Comparison of ENCODE assay signal across 18 cellular contexts in genomic region chr3:123685780-123686179, GRCh38.
A peak's percentile ranks its signal among the peaks of the same experiment; 100 is the strongest.
DNase-seq lines count a peak whose midpoint lies in the region; ATAC-seq, FAIRE-seq and TF ChIP-seq lines count a peak whose summit lies in the region.
"Had no signal": no experiment of that assay in that cellular context is flagged by ENCODE, and none has a peak within 500 bp of the region (broad histone marks: within the 10 kb centered on the region; RNA-seq: fewer than 3 reads in every experiment).

No MANE protein-coding gene starts in this region.

- H3K9me3 Mint-ChIP-seq in osteocyte (ENCODE audit: unreplicated experiment) = no peaks in the 10 kb centered on the region
- H3K9me3 Mint-ChIP-seq: CD4-positive, alpha-beta memory T cell had no signal

- TF ChIP-seq POLR2A in esophagus muscularis mucosa (IDR thresholded peaks at IDR 0.05; ENCODE audit: low read depth) (no peak), transverse colon (IDR thresholded peaks at IDR 0.05) (no peak)

- H3K9me3 ChIP-seq in esophagus muscularis mucosa (no peaks in the 10 kb centered on the region), transverse colon (no peaks in the 10 kb centered on the region)
- H3K9me3 ChIP-seq: BE2C had no signal

- no peaks in the 10 kb centered on the region for H3K27me3 Mint-ChIP-seq in osteocyte (ENCODE audit: unreplicated experiment)

- in situ Hi-C loops in transverse colon (cut with MboI; ENCODE audit: low pct_ligation_motif_present in 1 of 4, low pct_unique_long_range_greater_than_20kb in 1 of 4, low sequenced_read_pairs in 3 of 4) = no loop called here

- DNase-seq in HTR-8/SVneo (ENCODE audit: insufficient read length, low spot score) = no peak
- no peak for DNase-seq in esophagus muscularis mucosa (ENCODE audit: extremely low spot score)
- no peak for DNase-seq in osteocyte (ENCODE audit: extremely low spot score, unreplicated experiment)
- no peak for DNase-seq in transverse colon
- DNase-seq in effector CD8-positive, alpha-beta T cell (lab: John Stamatoyannopoulos, UW) = no peak
- DNase-seq: BE2C; CD4-positive, alpha-beta memory T cell; DMS79 treated with DMSO at 0.1 percent for 48 hours; GOT3; NCI-H1436 treated with DMSO at 0.1 percent for 48 hours; NCI-H2081 treated with DMSO at 0.1 percent for 48 hours; NCI-H2227 treated with DMSO at 0.1 percent for 48 hours; NCI-H526 had no signal

- H3K27me3 ChIP-seq in esophagus muscularis mucosa (no peaks in the 10 kb centered on the region), transverse colon (no peaks in the 10 kb centered on the region)
- H3K27me3 ChIP-seq: BE2C had no signal

- TF ChIP-seq EP300 in esophagus muscularis mucosa (IDR thresholded peaks at IDR 0.05) (no peak), transverse colon (IDR thresholded peaks at IDR 0.05; ENCODE audit: low read depth) (no peak)

- no peak for TF ChIP-seq CTCF in esophagus muscularis mucosa (IDR thresholded peaks at IDR 0.05)
- no peak for TF ChIP-seq CTCF in osteocyte (IDR thresholded peaks at IDR 0.05)
- no peak for TF ChIP-seq CTCF in transverse colon (IDR thresholded peaks at IDR 0.05)

- H3K4me1 Mint-ChIP-seq in osteocyte (ENCODE audit: unreplicated experiment) = peaks cover 77% of the 10 kb centered on the region
- H3K4me1 Mint-ChIP-seq: CD4-positive, alpha-beta memory T cell had no signal

- H3K36me3 Mint-ChIP-seq in osteocyte (ENCODE audit: unreplicated experiment) = peaks cover 2% of the 10 kb centered on the region
- H3K36me3 Mint-ChIP-seq: CD4-positive, alpha-beta memory T cell had no signal

- intact Hi-C loops in esophagus muscularis mucosa (cut with DNase I) (no loop called here), transverse colon (cut with DNase I; ENCODE audit: low total_unique reads) (no loop called here)

- ATAC-seq in HG03095 (IDR thresholded peaks at IDR 0.05; ENCODE audit: unreplicated experiment) = no peak
- no peak for ATAC-seq in GM19351 (IDR thresholded peaks at IDR 0.05; ENCODE audit: unreplicated experiment)

- peak overlapping the region; percentile 84 for H3K27ac Mint-ChIP-seq in osteocyte (ENCODE audit: unreplicated experiment)
- H3K27ac Mint-ChIP-seq: CD4-positive, alpha-beta memory T cell had no signal

- H3K4me1 ChIP-seq in esophagus muscularis mucosa (peaks cover 29 to 100% (median 100%) of the 10 kb centered on the region in 4 donors), transverse colon (peaks cover 7 to 33% (median 18%) of the 10 kb centered on the region in 4 donors)
- H3K4me1 ChIP-seq: BE2C had no signal

- H3K4me3 ChIP-seq in esophagus muscularis mucosa (no peak overlapping the region), transverse colon (no peak overlapping the region)

- H3K36me3 ChIP-seq in esophagus muscularis mucosa (peaks cover 0 to 70% (median 37%) of the 10 kb centered on the region in 4 donors), transverse colon (no peaks in the 10 kb centered on the region)
- H3K36me3 ChIP-seq: BE2C had no signal

- H3K4me3 Mint-ChIP-seq in osteocyte (ENCODE audit: unreplicated experiment) = no peak overlapping the region
- H3K4me3 Mint-ChIP-seq: CD4-positive, alpha-beta memory T cell had no signal

- WGBS in esophagus muscularis mucosa = 66% methylated on average over 9 of the region's 9 CpGs
- WGBS in transverse colon (ENCODE audit: low coverage in 1 of 2), 2 donors = 64 to 79% methylated on average over 1 to 9 of the region's 9 CpGs

- peak overlapping the region; percentile 94 to 97 (median 96) for H3K27ac ChIP-seq in esophagus muscularis mucosa (replicated peaks in 1 of 4)
- peak overlapping the region; percentile 49 to 89 (median 78) for H3K27ac ChIP-seq in transverse colon
- H3K27ac ChIP-seq: RWPE1 had no signal

- FAIRE-seq in HTR-8/SVneo (lab: Jason Lieb, UNC) = peak; percentile 4
- FAIRE-seq: G401.6, GM12891 had no signal
